Comparison of ENCODE assay signal across 8 cellular contexts in genomic region chr1:107055919-107056425, GRCh38. TPM values are rescaled to one million over a fixed set of nuclear protein-coding genes. Genes with fewer than 3 reads are reported as not detected.
DNase-seq lines count a peak whose midpoint lies in the region; ATAC-seq and TF ChIP-seq lines count a peak whose summit lies in the region.
"Not testable (repeated sequence)": the region's sequence is repeated elsewhere in the genome, so short reads cannot be mapped to it uniquely, and the experiment has no call there.

No MANE protein-coding gene starts in this region.

- H3K9me3 ChIP-seq in MM.1S (replicated peaks; ENCODE audit: insufficient read depth, low read length); mammary epithelial cell (replicated peaks; ENCODE audit: insufficient read depth, low read length); lower lobe of right lung; trophoblast cell (ENCODE audit: insufficient read depth, low read depth, low read length); transverse colon: not testable (repeated sequence)

- in situ Hi-C loops in mammary epithelial cell (cut with MboI; ENCODE audit: low sequenced_read_pairs in 2 of 2), result loop anchor here in 1 of 2 donors (5.0 kb wide), 1 partner anchor 86 kb away; the partner anchor contains the start of gene NTNG1
- in situ Hi-C loops in transverse colon (cut with MboI; ENCODE audit: low pct_ligation_motif_present in 1 of 4, low pct_unique_long_range_greater_than_20kb in 1 of 4, low sequenced_read_pairs in 3 of 4), result not testable (repeated sequence)

- not testable (repeated sequence) for H2BK12ac ChIP-seq in trophoblast cell (ENCODE audit: low read length)

- not testable (repeated sequence) for H3K79me2 ChIP-seq in MM.1S (ENCODE audit: low read length); trophoblast cell (ENCODE audit: control insufficient read depth, insufficient read depth, low read length, poor library complexity)
- H3K79me2 ChIP-seq in mammary epithelial cell (ENCODE audit: insufficient read depth, low read length), result peaks cover 24% of the 10 kb centered on the region

- 77% methylated on average over 20 of the region's 24 CpGs for WGBS in mammary epithelial cell (ENCODE audit: low coverage, missing lambda C conversion rate)
- WGBS in trophoblast cell (ENCODE audit: extremely low coverage, insufficient coverage, insufficient read length), result no CpG with 5 or more reads among the region's 24 CpGs
- WGBS in transverse colon (ENCODE audit: low coverage in 1 of 2), 2 donors, result 84 to 92% methylated on average over 14 to 24 of the region's 24 CpGs

- not testable (repeated sequence) for H3K9me3 Mint-ChIP-seq in Calu3 (ENCODE audit: low read depth, unreplicated experiment); activated CD4-positive, alpha-beta memory T cell treated with anti-CD3 and anti-CD28 coated beads, Interleukin-2, amount 10 ng/mL, durations not matched to agents 7 days and 5 days

- H3K4me3 ChIP-seq in MM.1S (ENCODE audit: low read length), result peak overlapping the region; percentile 87
- peak overlapping the region; percentile 87 to 99 (median 96) for H3K4me3 ChIP-seq in mammary epithelial cell (replicated peaks in 1 of 3; ENCODE audit: insufficient read depth in 1 of 3, low read depth in 2 of 3, low read length in 3 of 3)
- peak overlapping the region; percentile 93 for H3K4me3 ChIP-seq in fibroblast of villous mesenchyme (ENCODE audit: low read depth, low read length)
- H3K4me3 ChIP-seq in lower lobe of right lung, result peak overlapping the region; percentile 97
- H3K4me3 ChIP-seq in trophoblast cell (ENCODE audit: low read depth, low read length), result peak overlapping the region; percentile 50
- H3K4me3 ChIP-seq in transverse colon, result peak overlapping the region; percentile 68 to 90 (median 82)

- peak overlapping the region; percentile 63 for H2BK120ac ChIP-seq in trophoblast cell (ENCODE audit: insufficient read depth, low read length, poor library complexity)

- H3K36me3 ChIP-seq in MM.1S (replicated peaks; ENCODE audit: insufficient read depth, low read length); mammary epithelial cell (ENCODE audit: insufficient read depth, low read length); lower lobe of right lung; trophoblast cell (ENCODE audit: control insufficient read depth in 1 of 2, insufficient read depth in 2 of 2, low read length in 2 of 2); transverse colon: not testable (repeated sequence)

- dilution Hi-C loops in mammary epithelial cell (cut with HindIII; ENCODE audit: low sequenced_read_pairs), result not testable (repeated sequence)

- not testable (repeated sequence) for H3K27me3 ChIP-seq in MM.1S (replicated peaks; ENCODE audit: insufficient read depth, low read length); mammary epithelial cell (ENCODE audit: insufficient read depth, low read length); lower lobe of right lung (ENCODE audit: low read depth); trophoblast cell (ENCODE audit: insufficient read depth, low read length); transverse colon

- H3K4me1 ChIP-seq in MM.1S (ENCODE audit: low read length); mammary epithelial cell (ENCODE audit: insufficient read depth, low read length); trophoblast cell (ENCODE audit: control insufficient read depth in 1 of 2, insufficient read depth in 2 of 2, low read length in 2 of 2): not testable (repeated sequence)
- peaks cover 13% of the 10 kb centered on the region for H3K4me1 ChIP-seq in lower lobe of right lung
- peaks cover 7 to 24% (median 10%) of the 10 kb centered on the region in 4 donors for H3K4me1 ChIP-seq in transverse colon

- H3K27ac ChIP-seq in MM.1S (ENCODE audit: low read length); trophoblast cell (ENCODE audit: low read depth, low read length): not testable (repeated sequence)
- peak overlapping the region; percentile 61 for H3K27ac ChIP-seq in mammary epithelial cell (ENCODE audit: insufficient read depth, low read depth, low read length)
- H3K27ac ChIP-seq in lower lobe of right lung, result peak overlapping the region; percentile 88
- H3K27ac ChIP-seq in transverse colon, result peak overlapping the region; percentile 84 to 90 (median 88)

- not testable (repeated sequence) for H3F3A ChIP-seq in MM.1S (ENCODE audit: insufficient read depth, low read length)

- H4K8ac ChIP-seq in trophoblast cell (ENCODE audit: low read depth, low read length), result peak overlapping the region; percentile 99

- H4K20me1 ChIP-seq in MM.1S (ENCODE audit: insufficient read depth, low read length); mammary epithelial cell (ENCODE audit: insufficient read depth, low read length): not testable (repeated sequence)

- not testable (repeated sequence) for H3K23ac ChIP-seq in trophoblast cell (ENCODE audit: low read length)

- not testable (repeated sequence) for H3K4me2 ChIP-seq in MM.1S (ENCODE audit: low read depth, low read length)
- peak overlapping the region; percentile 84 for H3K4me2 ChIP-seq in mammary epithelial cell (ENCODE audit: insufficient read depth, low read depth, low read length)
- peak overlapping the region; percentile 74 for H3K4me2 ChIP-seq in trophoblast cell (ENCODE audit: low read length)

- H3K27ac Mint-ChIP-seq in Calu3 (ENCODE audit: unreplicated experiment), result peak overlapping the region; percentile 62
- peak overlapping the region; percentile 88 for H3K27ac Mint-ChIP-seq in activated CD4-positive, alpha-beta memory T cell treated with anti-CD3 and anti-CD28 coated beads, Interleukin-2, amount 10 ng/mL, durations not matched to agents 7 days and 5 days

- H3K27me3 Mint-ChIP-seq in Calu3 (ENCODE audit: unreplicated experiment); activated CD4-positive, alpha-beta memory T cell treated with anti-CD3 and anti-CD28 coated beads, Interleukin-2, amount 10 ng/mL, durations not matched to agents 7 days and 5 days: not testable (repeated sequence)

- not testable (repeated sequence) for TF ChIP-seq EP300 in transverse colon (IDR thresholded peaks at IDR 0.05; ENCODE audit: low read depth)

- peak overlapping the region; percentile 85 for H3K4me3 Mint-ChIP-seq in Calu3 (ENCODE audit: low read depth, unreplicated experiment)
- H3K4me3 Mint-ChIP-seq in activated CD4-positive, alpha-beta memory T cell treated with anti-CD3 and anti-CD28 coated beads, Interleukin-2, amount 10 ng/mL, durations not matched to agents 7 days and 5 days, result peak overlapping the region; percentile 92

- H4K12ac ChIP-seq in trophoblast cell (ENCODE audit: low read depth, low read length), result peak overlapping the region; percentile 93

- not testable (repeated sequence) for H3K9me2 ChIP-seq in MM.1S (replicated peaks; ENCODE audit: insufficient read depth, low read length)

- H3K18ac ChIP-seq in trophoblast cell (ENCODE audit: low read length), result peak overlapping the region; percentile 78

- TF ChIP-seq CTCF in Calu3 (IDR thresholded peaks at IDR 0.05; ENCODE audit: unreplicated experiment); MM.1S (IDR thresholded peaks at IDR 0.05; ENCODE audit: low read length); mammary epithelial cell (conservative IDR thresholded peaks at IDR 0.05 in 1 of 2, IDR thresholded peaks at IDR 0.05 in 1 of 2; ENCODE audit: extremely low read depth in 1 of 2, insufficient read depth in 1 of 2, low read depth in 1 of 2, low read length in 2 of 2); fibroblast of villous mesenchyme (IDR thresholded peaks at IDR 0.05; ENCODE audit: insufficient read depth, low read depth, low read length); lower lobe of right lung (IDR thresholded peaks at IDR 0.05); transverse colon (IDR thresholded peaks at IDR 0.05): not testable (repeated sequence)

- DNase-seq in Calu3; MM.1S; activated CD4-positive, alpha-beta memory T cell treated with anti-CD3 and anti-CD28 coated beads, Interleukin-2, amount 10 ng/mL, durations not matched to agents 7 days and 5 days; mammary epithelial cell; fibroblast of villous mesenchyme (ENCODE audit: low read depth); lower lobe of right lung; trophoblast cell; transverse colon: not testable (repeated sequence)

- H3K14ac ChIP-seq in trophoblast cell (ENCODE audit: low read length), result peak overlapping the region; percentile 66

- CTCF ChIA-PET in Calu3 (lab: Charles Lee), result interaction anchor here (1.1 to 1.2 kb wide), 2 partner anchors 19 to 102 kb away, joined by 3 read pairs; no protein-coding TSS in a partner anchor
- CTCF ChIA-PET in activated CD4-positive, alpha-beta memory T cell treated with anti-CD3 and anti-CD28 coated beads, Interleukin-2, amount 10 ng/mL, durations not matched to agents 7 days and 5 days (lab: Charles Lee), result interaction anchor here (1.2 kb wide), 1 partner anchor 87 kb away, joined by 5 read pairs; no protein-coding TSS in a partner anchor
- CTCF ChIA-PET in mammary epithelial cell (lab: Charles Lee; ENCODE audit: low non-redundant PET), result interaction anchor here (0.6 kb wide), 2 partner anchors 21 to 84 kb away, joined by 4 to 16 read pairs; no protein-coding TSS in a partner anchor

- not testable (repeated sequence) for ATAC-seq in lower lobe of right lung

- POLR2A ChIA-PET in activated CD4-positive, alpha-beta memory T cell treated with anti-CD3 and anti-CD28 coated beads, Interleukin-2, amount 10 ng/mL, durations not matched to agents 7 days and 5 days (lab: Charles Lee), result interaction anchor here (0.7 to 1.3 kb wide), 5 partner anchors 9 to 543 kb away, joined by 3 to 6 read pairs (median 3); no protein-coding TSS in a partner anchor

- H2AK5ac ChIP-seq in trophoblast cell (ENCODE audit: low read length), result not testable (repeated sequence)

- not testable (repeated sequence) for H3K9ac ChIP-seq in MM.1S (ENCODE audit: low read length); trophoblast cell (ENCODE audit: low read length)
- H3K9ac ChIP-seq in mammary epithelial cell (ENCODE audit: insufficient read depth, low read length), result peak overlapping the region; percentile 28

- H2AFZ ChIP-seq in MM.1S (ENCODE audit: low read length) (peak overlapping the region; percentile 84), mammary epithelial cell (ENCODE audit: low read depth, low read length) (peak overlapping the region; percentile 100), trophoblast cell (ENCODE audit: insufficient read depth, low read length, poor library complexity) (peak overlapping the region; percentile 75)

- H3K79me1 ChIP-seq in trophoblast cell (ENCODE audit: low read length), result not testable (repeated sequence)

- intact Hi-C loops in Calu3 (cut with micrococcal nuclease; ENCODE audit: unreplicated experiment) (loop anchor here (2.0 to 5.0 kb wide), 2 partner anchors 57 to 86 kb away; partner anchors contain the start of gene NTNG1), mammary epithelial cell (cut with micrococcal nuclease) (loop anchor here (2.0 to 5.0 kb wide), 2 partner anchors 21 to 471 kb away; no protein-coding TSS in a partner anchor), transverse colon (cut with DNase I; ENCODE audit: low total_unique reads) (loop anchor here (5.0 kb wide), 1 partner anchor 86 kb away; the partner anchor contains the start of gene NTNG1)
- intact Hi-C loops in lower lobe of right lung (cut with DNase I), result not testable (repeated sequence)

- H2BK5ac ChIP-seq in trophoblast cell (ENCODE audit: low read depth, low read length, poor library complexity), result peak overlapping the region; percentile 64

- H3K36me3 Mint-ChIP-seq in Calu3 (ENCODE audit: insufficient read depth, unreplicated experiment), result peaks cover 24% of the 10 kb centered on the region
- H3K36me3 Mint-ChIP-seq in activated CD4-positive, alpha-beta memory T cell treated with anti-CD3 and anti-CD28 coated beads, Interleukin-2, amount 10 ng/mL, durations not matched to agents 7 days and 5 days (ENCODE audit: low read depth), result peaks cover 27% of the 10 kb centered on the region

- TSS peak; percentile 54 for BruUV-seq in Calu3 (replicated peaks; lab: Mats Ljungman, UMichigan)
- BruUV-seq in mammary epithelial cell (replicated peaks; lab: Mats Ljungman, UMichigan), result TSS peak; percentile 15

- not testable (repeated sequence) for TF ChIP-seq POLR2A in transverse colon (IDR thresholded peaks at IDR 0.05)

- peak overlapping the region; percentile 42 for H4K91ac ChIP-seq in trophoblast cell (ENCODE audit: low read depth, low read length)

- not testable (repeated sequence) for H3K4me1 Mint-ChIP-seq in Calu3 (ENCODE audit: low read depth, unreplicated experiment)
- peaks cover 19% of the 10 kb centered on the region for H3K4me1 Mint-ChIP-seq in activated CD4-positive, alpha-beta memory T cell treated with anti-CD3 and anti-CD28 coated beads, Interleukin-2, amount 10 ng/mL, durations not matched to agents 7 days and 5 days

- H3K4ac ChIP-seq in trophoblast cell (ENCODE audit: low read depth, low read length), result peak overlapping the region; percentile 76

RNA-seq across cellular contexts. Expression of gene PRMT6, which starts 0.5 kb away (rescaled TPM):
- 15.4 and 20.9 TPM in 2 replicates for total RNA-seq in Calu3 (2022)
- 10 to 100 TPM; 11.8 to 12.5 TPM for total RNA-seq in activated CD4-positive, alpha-beta memory T cell treated with anti-CD3 and anti-CD28 coated beads, Interleukin-2, amount 10 ng/mL, durations not matched to agents 7 days and 5 days
- total RNA-seq in mammary epithelial cell, result 10 to 100 TPM; 14.4 to 17.7 TPM
- polyA plus RNA-seq in mammary epithelial cell, result 15.9 TPM
- 9.4 TPM for polyA minus RNA-seq in mammary epithelial cell
- 16.8 and 17.3 TPM in 2 replicates for total RNA-seq in fibroblast of villous mesenchyme
- total RNA-seq in lower lobe of right lung, result 11.4 TPM
- 8.8 TPM in 2 replicates for polyA plus RNA-seq in trophoblast cell (2013)
- 10 to 100 TPM; 10.7 to 15.7 (median 12.0) TPM for total RNA-seq in transverse colon
